8 cellular contexts compared by ENCODE assay signal in genomic region chr7:75565129-75565528, GRCh38.
DNase-seq lines count a peak whose midpoint lies in the region; ATAC-seq lines count a peak whose summit lies in the region.

No MANE protein-coding gene starts in this region.

- intact Hi-C loops in cardiac septum (cut with DNase I) = no loop called here

- ATAC-seq in GM18909 (IDR thresholded peaks at IDR 0.05; ENCODE audit: poor library complexity, unreplicated experiment) (no peak), HG03175 (IDR thresholded peaks at IDR 0.05; ENCODE audit: unreplicated experiment) (no peak), GM18517 (IDR thresholded peaks at IDR 0.05; ENCODE audit: unreplicated experiment) (no peak)

- H3K4me3 ChIP-seq in skeletal muscle cell (ENCODE audit: low read depth, low read length) = no peak overlapping the region

- DNase-seq in GM04504 (ENCODE audit: low read depth) (peak; percentile 75), T1000 (lab: John Stamatoyannopoulos, UW) (peak; percentile 48), cardiac septum (ENCODE audit: low spot score) (peak; percentile 76), skeletal muscle cell (ENCODE audit: low read depth) (peak; percentile 73)
- no peak for DNase-seq in activated CD8-positive, alpha-beta memory T cell treated with anti-CD3 and anti-CD28 coated beads, Interleukin-2, amount 50 U/mL, for 4 hours
